Comparison of ENCODE assay signal across 16 cellular contexts in genomic region chr14:92341791-92342190, GRCh38. TPM values are rescaled to one million over a fixed set of nuclear protein-coding genes. Genes with fewer than 3 reads are reported as not detected.
DNase-seq lines count a peak whose midpoint lies in the region; ATAC-seq and FAIRE-seq lines count a peak whose summit lies in the region.
"Had no signal": no experiment of that assay in that cellular context is flagged by ENCODE, and none has a peak within 500 bp of the region (broad histone marks: within the 10 kb centered on the region; RNA-seq: fewer than 3 reads in every experiment).

No MANE protein-coding gene starts in this region.

- H3K9me3 Mint-ChIP-seq in activated T-cell treated with anti-CD3 and anti-CD28 coated beads, Interleukin-2, amount 50 U/mL, for 24 hours: peaks cover 4% of the 10 kb centered on the region

- no peaks in the 10 kb centered on the region for H3K36me3 Mint-ChIP-seq in activated T-cell treated with anti-CD3 and anti-CD28 coated beads, Interleukin-2, amount 50 U/mL, for 24 hours (ENCODE audit: low read depth)

- H3K4me1 Mint-ChIP-seq in activated T-cell treated with anti-CD3 and anti-CD28 coated beads, Interleukin-2, amount 50 U/mL, for 24 hours (ENCODE audit: low read depth): peaks cover 29% of the 10 kb centered on the region

- H3K27ac Mint-ChIP-seq in activated T-cell treated with anti-CD3 and anti-CD28 coated beads, Interleukin-2, amount 50 U/mL, for 24 hours: peak overlapping the region; percentile 63

- no peak for FAIRE-seq in frontal cortex (lab: Jason Lieb, UNC)
- FAIRE-seq: RCC 7860, small intestine had no signal

- ATAC-seq in stimulated activated naive CD8-positive, alpha-beta T cell treated with anti-CD3 and anti-CD28 coated beads, Interleukin-15, Interleukin-2, amounts not matched to agents 100 U/mL and 50 U/mL, for 24 hours: peak; percentile 94
- ATAC-seq in HG03378 (IDR thresholded peaks at IDR 0.05; ENCODE audit: unreplicated experiment): no peak
- ATAC-seq: body of pancreas had no signal

- DNase-seq in activated T-cell treated with anti-CD3 and anti-CD28 coated beads for 48 hours (ENCODE audit: low read depth) (peak; percentile 35), frontal cortex (ENCODE audit: low spot score in 2 of 2) (no peak), SW 1271 (lab: John Stamatoyannopoulos, UW) (no peak)
- DNase-seq in activated T-cell treated with anti-CD3 and anti-CD28 coated beads, Interleukin-2, amount 50 U/mL, for 1 hour: no peak
- DNase-seq in activated T-cell treated with anti-CD3 and anti-CD28 coated beads, Interleukin-2, amount 50 U/mL, for 24 hours: peak; percentile 44
- peak; percentile 15 for DNase-seq in stimulated activated CD4-positive, alpha-beta T cell treated with anti-CD3 and anti-CD28 coated beads, Interleukin-12 subunit alpha, Interleukin-12 subunit beta, amount 100 ng/mL, for 4 hours
- DNase-seq in stimulated activated naive CD8-positive, alpha-beta T cell treated with anti-CD3 and anti-CD28 coated beads, Interleukin-15, Interleukin-2, amounts not matched to agents 100 U/mL and 50 U/mL, for 24 hours: peak; percentile 57
- DNase-seq: body of pancreas; esophagus squamous epithelium; NK-92 treated with Interleukin-12 subunit alpha and Interleukin-12 subunit beta, amount 100 ng/mL, for 24 hours; small intestine; trophoblast cell had no signal

- peaks cover 70% of the 10 kb centered on the region for H3K27me3 Mint-ChIP-seq in activated T-cell treated with anti-CD3 and anti-CD28 coated beads, Interleukin-2, amount 50 U/mL, for 24 hours

- no peak overlapping the region for H3K4me3 Mint-ChIP-seq in activated T-cell treated with anti-CD3 and anti-CD28 coated beads, Interleukin-2, amount 50 U/mL, for 24 hours

RNA-seq across cellular contexts. Expression of gene SLC24A4, which starts 18.8 kb away (rescaled TPM):
- total RNA-seq in frontal cortex: 0.41 TPM
- total RNA-seq: G401, kidney epithelial cell had no signal

Comparison
In these comparisons a context has a peak if more than half of its experiments do, and no peak if none do; other contexts are left out.
1. DNase-seq: peak in activated T-cell treated with anti-CD3 and anti-CD28 coated beads for 48 hours (single experiment), activated T-cell treated with anti-CD3 and anti-CD28 coated beads, Interleukin-2, amount 50 U/mL, for 24 hours (single experiment), stimulated activated CD4-positive, alpha-beta T cell treated with anti-CD3 and anti-CD28 coated beads, Interleukin-12 subunit alpha, Interleukin-12 subunit beta, amount 100 ng/mL, for 4 hours (single experiment) and stimulated activated naive CD8-positive, alpha-beta T cell treated with anti-CD3 and anti-CD28 coated beads, Interleukin-15, Interleukin-2, amounts not matched to agents 100 U/mL and 50 U/mL, for 24 hours (single experiment); none in activated T-cell treated with anti-CD3 and anti-CD28 coated beads, Interleukin-2, amount 50 U/mL, for 1 hour (single experiment), frontal cortex (0 of 2) and SW 1271 (0 of 2).